Comparison of ENCODE assay signal across 28 cellular contexts in the genomic region with DNA sequence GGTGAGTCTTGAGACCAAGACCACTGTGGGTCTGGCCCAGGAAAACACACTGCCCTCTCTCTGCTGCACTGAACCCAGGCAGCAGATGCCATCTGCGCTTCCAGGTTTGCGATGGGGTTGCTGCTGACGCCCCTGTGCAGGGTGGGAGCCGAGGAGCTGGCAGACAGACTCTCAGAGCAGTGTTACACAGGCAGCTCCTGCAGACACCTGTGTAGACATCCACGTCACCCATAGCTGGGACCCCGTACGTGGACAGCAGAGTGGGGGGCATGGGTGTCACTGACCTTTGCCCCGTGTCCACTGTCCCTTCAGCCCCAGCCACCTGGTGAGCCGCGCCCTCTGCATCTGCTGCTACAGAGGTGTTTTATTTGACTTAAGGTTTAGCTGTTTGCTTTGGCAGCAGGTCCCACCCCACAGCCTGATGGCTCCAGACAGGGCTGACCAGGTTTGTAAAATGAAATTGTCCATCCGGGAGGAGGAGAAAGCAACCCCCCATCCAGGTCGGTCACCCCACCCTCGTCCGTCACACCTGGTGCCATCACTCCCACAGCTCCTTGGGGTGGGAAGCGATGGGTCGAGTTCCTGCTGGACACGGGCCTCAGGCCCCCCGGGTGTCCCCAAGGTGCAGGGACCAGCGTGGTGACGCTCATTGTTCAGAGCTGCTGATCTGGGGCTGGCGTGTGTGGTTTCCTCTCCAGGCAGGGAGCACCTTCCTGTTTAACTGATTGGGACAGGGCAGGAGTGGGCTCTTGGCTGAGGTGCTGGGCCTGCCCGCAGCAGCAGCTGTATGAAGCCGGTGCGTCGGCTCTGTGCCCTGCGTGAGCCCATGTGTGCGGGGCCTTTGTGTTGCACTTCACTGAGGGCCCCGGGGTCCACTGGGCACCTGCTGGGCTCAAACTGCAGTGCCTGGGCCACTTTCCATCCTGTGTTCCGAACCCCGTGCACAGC. TPM values are rescaled to one million over a fixed set of nuclear protein-coding genes. Genes with fewer than 3 reads are reported as not detected.
DNase-seq lines count a peak whose midpoint lies in the region; ATAC-seq, FAIRE-seq and TF ChIP-seq lines count a peak whose summit lies in the region.
"Had no signal": no experiment of that assay in that cellular context is flagged by ENCODE, and none has a peak within 500 bp of the region (broad histone marks: within the 10 kb centered on the region; RNA-seq: fewer than 3 reads in every experiment).

No MANE protein-coding gene starts in this region.

- no peak overlapping the region for H3K27ac ChIP-seq in H1 (ENCODE audit: low read depth, low read length)
- H3K27ac ChIP-seq: A549, HL-60, SJCRH30 had no signal

- no peaks in the 10 kb centered on the region for H3K9me3 Mint-ChIP-seq in progenitor cell of endocrine pancreas (ENCODE audit: low read depth)
- H3K9me3 Mint-ChIP-seq: activated CD4-positive, alpha-beta memory T cell treated with anti-CD3 and anti-CD28 coated beads, Interleukin-2, amount 10 ng/mL, durations not matched to agents 7 days and 5 days; central memory CD8-positive, alpha-beta T cell; IgD-negative memory B cell had no signal

- no peak overlapping the region for H2AFZ ChIP-seq in H1 (ENCODE audit: low read length)

- intact Hi-C loops in posterior vena cava (cut with DNase I), result no loop called here

- H3K14ac ChIP-seq in H1 (ENCODE audit: insufficient read length), result no peak overlapping the region

- no peak for TF ChIP-seq POLR2A in H1 (IDR thresholded peaks at IDR 0.05; ENCODE audit: control extremely low read depth in 1 of 2, low read depth in 2 of 2, low read length in 2 of 2)

- H3K79me2 ChIP-seq in H1 (ENCODE audit: control insufficient read depth in 1 of 2, insufficient read depth in 2 of 2, low read length in 2 of 2), result no peaks in the 10 kb centered on the region; a peak in 1 of 4 replicates

- H4K8ac ChIP-seq in H1 (ENCODE audit: extremely low read depth, insufficient read depth, low read length), result peak overlapping the region; percentile 14; the same call in 1 of the 2 replicates

- no peak overlapping the region for H3K4ac ChIP-seq in H1 (replicated peaks; ENCODE audit: insufficient read length, low read depth, low read length)

- no peak overlapping the region for H3K23ac ChIP-seq in H1 (ENCODE audit: insufficient read length)

- DNase-seq in NCI-H2171 treated with DMSO at 0.1 percent for 48 hours (lab: John Stamatoyannopoulos, UW) (peak; percentile 59), NCI-H2171 (lab: John Stamatoyannopoulos, UW) (no peak), NCI-H69 (lab: John Stamatoyannopoulos, UW) (peak; percentile 62), H1 (ENCODE audit: low read depth in 1 of 2, low spot score in 2 of 2) (no peak), progenitor cell of endocrine pancreas (ENCODE audit: low spot score, unreplicated experiment) (no peak), posterior vena cava (ENCODE audit: low spot score) (no peak)
- DNase-seq: activated CD4-positive, alpha-beta memory T cell treated with anti-CD3 and anti-CD28 coated beads, Interleukin-2, amount 10 ng/mL, durations not matched to agents 7 days and 5 days; activated CD4-positive, CD25-positive, alpha-beta regulatory T cell; activated naive CD4-positive, alpha-beta T cell; anterior cingulate cortex; C1 segment of cervical spinal cord; effector memory CD4-positive, alpha-beta T cell; heart left ventricle; mammary epithelial cell; MM.1S; naive B cell; NCI-H1694; OCI-M1; substantia nigra; T-helper 17 cell had no signal

- H4K20me1 ChIP-seq in H1 (replicated peaks in 1 of 2; ENCODE audit: control insufficient read depth in 1 of 2, insufficient read depth in 2 of 2, low read length in 2 of 2), result peaks cover 0 to 11% of the 10 kb centered on the region in 2 experiments

- H3K27ac Mint-ChIP-seq in progenitor cell of endocrine pancreas, result peak overlapping the region; percentile 31
- H3K27ac Mint-ChIP-seq: activated CD4-positive, alpha-beta memory T cell treated with anti-CD3 and anti-CD28 coated beads, Interleukin-2, amount 10 ng/mL, durations not matched to agents 7 days and 5 days; IgD-negative memory B cell; naive B cell; T-helper 17 cell had no signal

- H4K91ac ChIP-seq in H1 (replicated peaks; ENCODE audit: insufficient read length, low read length), result no peak overlapping the region

- H3K4me1 ChIP-seq in H1 (replicated peaks in 1 of 4; ENCODE audit: control insufficient read depth in 3 of 4, insufficient read depth in 4 of 4, low read length in 3 of 4), result peaks cover 0 to 4% (median 1%) of the 10 kb centered on the region in 4 experiments; a peak in 1 of 7 replicates
- H3K4me1 ChIP-seq: A549 had no signal

- H3K4me2 ChIP-seq in H1 (ENCODE audit: insufficient read depth in 1 of 2, low read depth in 2 of 2, low read length in 2 of 2), result no peak overlapping the region
- H3K4me2 ChIP-seq: A549 had no signal

- H2BK15ac ChIP-seq in H1 (ENCODE audit: low read length), result no peak overlapping the region

- no peak overlapping the region for H2BK120ac ChIP-seq in H1 (replicated peaks; ENCODE audit: low read depth, low read length)

- no peaks in the 10 kb centered on the region for H3K23me2 ChIP-seq in H1 (ENCODE audit: low read depth, low read length)

- no peak overlapping the region for H3K56ac ChIP-seq in H1 (replicated peaks; ENCODE audit: insufficient read length, low read depth, low read length)

- no peak overlapping the region for H4K5ac ChIP-seq in H1 (ENCODE audit: insufficient read length, low read depth, low read length)

- no peak overlapping the region for H3K18ac ChIP-seq in H1 (ENCODE audit: extremely low read depth, low read length)

- H2AK5ac ChIP-seq in H1 (ENCODE audit: low read depth, low read length), result no peak overlapping the region

- no peak overlapping the region for H3K9ac ChIP-seq in H1 (replicated peaks in 1 of 4; ENCODE audit: extremely low read depth in 1 of 4, low read depth in 3 of 4, low read length in 3 of 4)

- TF ChIP-seq EP300 in H1 (IDR thresholded peaks at IDR 0.05; ENCODE audit: borderline replicate concordance in 1 of 2, low read depth in 2 of 2, low read length in 2 of 2), result no peak

- no peak overlapping the region for H3K4me3 Mint-ChIP-seq in progenitor cell of endocrine pancreas (ENCODE audit: low read depth)
- H3K4me3 Mint-ChIP-seq: activated CD4-positive, alpha-beta memory T cell treated with anti-CD3 and anti-CD28 coated beads, Interleukin-2, amount 10 ng/mL, durations not matched to agents 7 days and 5 days; central memory CD8-positive, alpha-beta T cell; IgD-negative memory B cell; T-helper 17 cell had no signal

- H2BK20ac ChIP-seq in H1 (ENCODE audit: low read length), result no peak overlapping the region

- no peak for FAIRE-seq in H1 (lab: Jason Lieb, UNC)
- FAIRE-seq: A549, GM12891 had no signal

- WGBS in H1 (ENCODE audit: extremely low coverage in 1 of 2, insufficient coverage in 1 of 2, insufficient read length in 1 of 2, insufficient replicate concordance in 2 of 2, low coverage in 1 of 2, low lambda C conversion rate in 2 of 2, missing lambda C conversion rate in 1 of 2), 2 experiments, result 92% methylated on average over 30 of the region's 30 CpGs; no CpG with 5 or more reads in 1 of the 2 experiments

- no peak overlapping the region for H2BK5ac ChIP-seq in H1 (ENCODE audit: low read depth, low read length)

- ATAC-seq in GM21515 (IDR thresholded peaks at IDR 0.05; ENCODE audit: unreplicated experiment) (no peak), GM21390 (IDR thresholded peaks at IDR 0.05; ENCODE audit: unreplicated experiment) (no peak)
- ATAC-seq: A549, T-helper 17 cell had no signal

- H3K36me3 ChIP-seq in H1 (ENCODE audit: control insufficient read depth in 2 of 4, insufficient read depth in 4 of 4, low read length in 3 of 4), result no peaks in the 10 kb centered on the region
- H3K36me3 ChIP-seq: SJCRH30 had no signal

- no peaks in the 10 kb centered on the region for H3K27me3 Mint-ChIP-seq in progenitor cell of endocrine pancreas
- H3K27me3 Mint-ChIP-seq: activated CD4-positive, alpha-beta memory T cell treated with anti-CD3 and anti-CD28 coated beads, Interleukin-2, amount 10 ng/mL, durations not matched to agents 7 days and 5 days had no signal

- H3K79me1 ChIP-seq in H1 (ENCODE audit: low read depth, low read length), result 0 out of 2 replicates have a peak, but pooled peaks cover 4% of the 10 kb centered on the region

- POLR2A ChIA-PET in H1 (lab: Charles Lee; ENCODE audit: partially characterized antibody), result interaction anchor here (0.7 to 1.0 kb wide), 3 partner anchors 14 to 26 kb away, joined by 3 read pairs; no protein-coding TSS in a partner anchor

- H3K9me3 ChIP-seq in H1 (ENCODE audit: insufficient read depth in 2 of 2, low read depth in 1 of 2, low read length in 1 of 2), result no peaks in the 10 kb centered on the region
- H3K9me3 ChIP-seq: A549, heart left ventricle, SJCRH30 had no signal

- no peak overlapping the region for H3K4me3 ChIP-seq in H1 (ENCODE audit: extremely low read depth in 1 of 4, insufficient read depth in 2 of 4, low read depth in 3 of 4, low read length in 4 of 4)
- H3K4me3 ChIP-seq: A549, heart left ventricle, SJCRH30 had no signal

- H3K27me3 ChIP-seq in H1 (replicated peaks in 1 of 4; ENCODE audit: control insufficient read depth in 3 of 4, extremely low read depth in 1 of 4, insufficient read depth in 3 of 4, low read length in 3 of 4), result no peaks in the 10 kb centered on the region

- TF ChIP-seq RAD21 in H1 (IDR thresholded peaks at IDR 0.05 in 1 of 2, conservative IDR thresholded peaks at IDR 0.05 in 1 of 2; ENCODE audit: low read depth in 2 of 2, low read length in 2 of 2), result no peak

- H3K36me3 Mint-ChIP-seq in progenitor cell of endocrine pancreas (ENCODE audit: insufficient read depth), result no peaks in the 10 kb centered on the region
- H3K36me3 Mint-ChIP-seq: IgD-negative memory B cell, naive B cell had no signal

- CTCF ChIA-PET in H1 (lab: Charles Lee; ENCODE audit: partially characterized antibody), result interaction anchor here (0.7 to 4.4 kb wide), 9 partner anchors 11 to 123 kb away, joined by 3 to 19 read pairs (median 4); no protein-coding TSS in a partner anchor

- no peak overlapping the region for H2BK12ac ChIP-seq in H1 (ENCODE audit: low read depth, low read length)

- peaks cover 36% of the 10 kb centered on the region for H3K4me1 Mint-ChIP-seq in progenitor cell of endocrine pancreas (ENCODE audit: low read depth)
- H3K4me1 Mint-ChIP-seq: activated CD4-positive, alpha-beta memory T cell treated with anti-CD3 and anti-CD28 coated beads, Interleukin-2, amount 10 ng/mL, durations not matched to agents 7 days and 5 days; IgD-negative memory B cell had no signal

- TF ChIP-seq CTCF in H1 (IDR thresholded peaks at IDR 0.05; ENCODE audit: control extremely low read depth in 1 of 3, insufficient read depth in 1 of 3, low read depth in 1 of 3, low read length in 3 of 3), result no peak
- TF ChIP-seq CTCF in progenitor cell of endocrine pancreas (IDR thresholded peaks at IDR 0.05; ENCODE audit: unreplicated experiment), result no peak

RNA-seq across cellular contexts. Expression of a gene that starts 28.4 kb away (rescaled TPM):
- 22.9 and 24.4 TPM in 2 replicates for total RNA-seq in H1 (2021; fragmentation: NEBNext Ultra II Directional; extraction: Animal tissue kit (Norgen Biotek cat#: 25700))
- 10.1 and 15.9 TPM in 2 replicates for polyA plus RNA-seq in H1 (2011; rRNA removed)
- polyA plus RNA-seq in H1 (2011; cell fraction: cytosol; rRNA removed), result 13.8 TPM
- polyA plus RNA-seq in H1 (2011; cell fraction: nucleus; rRNA removed), result 82.6 TPM
- polyA plus RNA-seq in H1 (2012, experiment 1 of 2), result 16.2 to 22.1 TPM (median 19.9 TPM) in 4 replicates
- 10.5 TPM for polyA plus RNA-seq in H1 (2012, experiment 2 of 2)
- polyA plus RNA-seq in H1 (2013, experiment 1 of 2), result 10.9 TPM
- 11.8 TPM for polyA plus RNA-seq in H1 (2013, experiment 2 of 2)
- 16.6 and 19.1 TPM in 2 replicates for polyA minus RNA-seq in H1 (2011; rRNA and poly(A)+ RNA removed)
- polyA minus RNA-seq in H1 (2011; cell fraction: cytosol; rRNA and poly(A)+ RNA removed), result 18.4 TPM
- polyA minus RNA-seq in H1 (2011; cell fraction: nucleus; rRNA and poly(A)+ RNA removed), result 40.8 TPM
- total RNA-seq in progenitor cell of endocrine pancreas, result 82.6 and 90.0 TPM in 2 replicates
- 10 to 100 TPM; 28.6 to 33.1 TPM for total RNA-seq in posterior vena cava

Comparison
In these comparisons a context has a peak if more than half of its experiments do, and no peak if none do; other contexts are left out.
1. DNase-seq: peak in NCI-H2171 treated with DMSO at 0.1 percent for 48 hours (single experiment) and NCI-H69 (single experiment); none in NCI-H2171 (single experiment), H1 (0 of 2), progenitor cell of endocrine pancreas (single experiment) and posterior vena cava (single experiment).